In genomic region chr16:2884041-2884451, GRCh38 we compare ENCODE assay signal across 8 cellular contexts. TPM values are rescaled to one million over a fixed set of nuclear protein-coding genes. Genes with fewer than 3 reads are reported as not detected.
DNase-seq lines count a peak whose midpoint lies in the region; ATAC-seq and TF ChIP-seq lines count a peak whose summit lies in the region.

No MANE protein-coding gene starts in this region.

- no peaks in the 10 kb centered on the region for H3K36me3 ChIP-seq in BE2C

- TF ChIP-seq POLR2A in GM18505 (IDR thresholded peaks at IDR 0.05; ENCODE audit: borderline replicate concordance, extremely low read depth, insufficient read depth, insufficient read length), result no peak

- peak overlapping the region; percentile 75 to 91 (median 80) for H3K27ac Mint-ChIP-seq in nephron

- H3K4me3 ChIP-seq in BE2C (ENCODE audit: low read depth, low read length), result peak overlapping the region; percentile 87
- peak overlapping the region; percentile 97 for H3K4me3 ChIP-seq in choroid plexus epithelial cell (ENCODE audit: low read depth, low read length)

- H3K4me3 Mint-ChIP-seq in nephron, result peak overlapping the region; percentile 90 to 95 (median 91)

- ATAC-seq in GM18867 (IDR thresholded peaks at IDR 0.05; ENCODE audit: unreplicated experiment) (no peak), GM18505 (IDR thresholded peaks at IDR 0.05; ENCODE audit: unreplicated experiment) (no peak), HG02642 (IDR thresholded peaks at IDR 0.05; ENCODE audit: poor library complexity, unreplicated experiment) (no peak)

- peaks cover 12% of the 10 kb centered on the region for H3K27me3 Mint-ChIP-seq in nephron (ENCODE audit: low read depth)

- peaks cover 7% of the 10 kb centered on the region for H3K4me1 Mint-ChIP-seq in nephron

- no peaks in the 10 kb centered on the region for H3K9me3 Mint-ChIP-seq in nephron

- TF ChIP-seq CTCF in BE2C (IDR thresholded peaks at IDR 0.05; ENCODE audit: low read depth, low read length), result no peak
- TF ChIP-seq CTCF in choroid plexus epithelial cell (conservative IDR thresholded peaks at IDR 0.05; ENCODE audit: low read depth, low read length), result no peak
- no peak for TF ChIP-seq CTCF in nephron (IDR thresholded peaks at IDR 0.05; ENCODE audit: unreplicated experiment in 3 of 3)

- no peaks in the 10 kb centered on the region for H3K9me3 ChIP-seq in BE2C

- no peaks in the 10 kb centered on the region for H3K27me3 ChIP-seq in BE2C

- DNase-seq in BE2C (no peak), LHCN-M2 (ENCODE audit: low read depth) (peak; percentile 39), choroid plexus epithelial cell (ENCODE audit: low read depth) (no peak), foreskin melanocyte (no peak)

- peaks cover 7% of the 10 kb centered on the region for H3K36me3 Mint-ChIP-seq in nephron (ENCODE audit: low read depth)

- H3K4me1 ChIP-seq in BE2C, result no peaks in the 10 kb centered on the region

RNA-seq across cellular contexts. Expression of gene FLYWCH2, which starts 1.0 kb away (rescaled TPM):
- polyA plus RNA-seq in BE2C (2012; ENCODE audit: insufficient read depth, insufficient read length, low read depth), result 79.1 TPM
- total RNA-seq in LHCN-M2 (2014; rRNA removed), result 70.2 and 79.7 TPM in 2 replicates
- 36.7 TPM for polyA plus RNA-seq in LHCN-M2 (2012)

RNA-seq across cellular contexts. Expression of gene PRSS22, which starts 26.1 kb away (rescaled TPM):
- not detected for polyA plus RNA-seq in BE2C (2012; ENCODE audit: insufficient read depth, insufficient read length, low read depth)
- not detected in 2 replicates for total RNA-seq in LHCN-M2 (2014; rRNA removed)
- polyA plus RNA-seq in LHCN-M2 (2012), result not detected

RNA-seq across cellular contexts. Expression of gene FLYWCH1, which starts 27.7 kb away (rescaled TPM):
- polyA plus RNA-seq in BE2C (2012; ENCODE audit: insufficient read depth, insufficient read length, low read depth), result 30.6 TPM
- 38.6 and 43.4 TPM in 2 replicates for total RNA-seq in LHCN-M2 (2014; rRNA removed)
- 19.0 TPM for polyA plus RNA-seq in LHCN-M2 (2012)

RNA-seq across cellular contexts. Expression of gene ZG16B, which starts 53.9 kb away (rescaled TPM):
- polyA plus RNA-seq in BE2C (2012; ENCODE audit: insufficient read depth, insufficient read length, low read depth), result 0.63 TPM
- not detected in 2 replicates for total RNA-seq in LHCN-M2 (2014; rRNA removed)
- 0.94 TPM for polyA plus RNA-seq in LHCN-M2 (2012)
